In the genomic region with DNA sequence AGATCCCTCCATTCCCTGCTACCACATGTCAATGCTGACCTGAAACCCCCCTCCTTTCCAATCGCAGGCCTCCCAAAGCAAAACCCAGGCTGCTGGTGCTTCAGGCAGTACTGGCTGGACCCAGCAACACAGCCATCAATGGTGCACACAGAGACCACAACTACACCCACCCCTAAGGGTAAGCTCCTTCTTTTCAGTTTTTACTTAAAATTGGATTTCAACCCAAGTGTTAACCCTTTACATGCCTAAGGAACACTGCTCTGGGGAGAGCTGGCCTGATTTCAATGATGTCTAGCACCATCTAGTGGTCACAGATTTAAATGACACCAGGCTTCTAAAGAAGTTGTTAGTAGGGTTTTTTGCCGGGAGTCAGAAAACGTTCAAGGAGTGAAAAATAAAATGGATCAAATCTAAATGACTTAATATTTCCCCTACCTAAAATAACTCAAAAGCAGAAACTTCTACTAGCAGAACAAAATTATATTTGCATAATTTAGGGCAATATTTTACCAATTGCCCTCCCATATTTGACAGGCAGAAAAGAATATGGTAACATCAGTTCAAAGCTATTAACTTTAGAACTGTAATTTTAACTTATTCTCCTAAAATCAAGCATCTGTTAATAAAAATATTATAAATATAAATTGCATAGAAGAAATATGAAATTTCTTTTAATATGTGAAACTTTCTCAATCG, we compare ENCODE assay signal across 8 cellular contexts. TPM values are rescaled to one million over a fixed set of nuclear protein-coding genes. Genes with fewer than 3 reads are reported as not detected.
DNase-seq lines count a peak whose midpoint lies in the region; ATAC-seq and TF ChIP-seq lines count a peak whose summit lies in the region.

No MANE protein-coding gene starts in this region.

- H3K4me1 ChIP-seq in uterus: no peaks in the 10 kb centered on the region

- intact Hi-C loops in Right ventricle myocardium superior (cut with DNase I): loop anchor here (5.0 kb wide), 1 partner anchor 815 kb away; no protein-coding TSS in a partner anchor
- intact Hi-C loops in Right ventricle myocardium inferior (cut with DNase I): loop anchor here (2.0 to 10.0 kb wide), 2 partner anchors 687 to 813 kb away; no protein-coding TSS in a partner anchor
- intact Hi-C loops in left colon (cut with DNase I, micrococcal nuclease): loop anchor here in 1 of 2 donors (5.0 kb wide), 1 partner anchor 815 kb away; no protein-coding TSS in a partner anchor
- intact Hi-C loops in uterus (cut with DNase I; ENCODE audit: low total_unique reads): no loop called here

- TF ChIP-seq POLR2A in uterus (IDR thresholded peaks at IDR 0.05): no peak

- no peak overlapping the region for H3K4me3 ChIP-seq in uterus

- no peak for TF ChIP-seq EP300 in Ishikawa (IDR thresholded peaks at IDR 0.05; ENCODE audit: borderline replicate concordance)

- TF ChIP-seq RAD21 in Ishikawa (IDR thresholded peaks at IDR 0.05; ENCODE audit: low read depth): peak; percentile 66

- DNase-seq in Right ventricle myocardium superior (no peak), Right ventricle myocardium inferior (ENCODE audit: missing footprints) (no peak), OCI-M1 (lab: John Stamatoyannopoulos, UW) (peak; percentile 75), caudate nucleus (lab: John Stamatoyannopoulos, UW) (peak in 27 of 61 donors; percentile 3 to 46 (median 19)), left colon (no peak), uterus (no peak)

- H3K9me3 ChIP-seq in uterus: no peaks in the 10 kb centered on the region

- no peaks in the 10 kb centered on the region for H3K36me3 ChIP-seq in uterus

- TF ChIP-seq CTCF in uterus (IDR thresholded peaks at IDR 0.05): peak; percentile 53 to 76 (median 68)

- H3K27me3 ChIP-seq in uterus: no peaks in the 10 kb centered on the region

- ATAC-seq in Right ventricle myocardium superior (ENCODE audit: poor library complexity): peak; percentile 68
- no peak for ATAC-seq in Right ventricle myocardium inferior
- peak; percentile 45 for ATAC-seq in left colon
- ATAC-seq in GM21526 (IDR thresholded peaks at IDR 0.05; ENCODE audit: low FRiP score, unreplicated experiment): no peak

- H3K27ac ChIP-seq in caudate nucleus (ENCODE audit: low read depth, low read length): peak overlapping the region; percentile 9
- no peak overlapping the region for H3K27ac ChIP-seq in uterus

TF ChIP-seq in Ishikawa, 13 proteins besides CTCF, POLR2A, EP300 and RAD21:
- no peak for TF ChIP-seq TEAD4 (IDR thresholded peaks at IDR 0.05)
- no peak for TF ChIP-seq CEBPB (IDR thresholded peaks at IDR 0.05)
- TF ChIP-seq, protein P1, sequence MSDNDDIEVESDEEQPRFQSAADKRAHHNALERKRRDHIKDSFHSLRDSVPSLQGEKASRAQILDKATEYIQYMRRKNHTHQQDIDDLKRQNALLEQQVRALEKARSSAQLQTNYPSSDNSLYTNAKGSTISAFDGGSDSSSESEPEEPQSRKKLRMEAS (IDR thresholded peaks at IDR 0.05): no peak
- no peak for TF ChIP-seq FOXM1 (IDR thresholded peaks at IDR 0.05; ENCODE audit: borderline replicate concordance, low read depth)
- TF ChIP-seq, protein P2, sequence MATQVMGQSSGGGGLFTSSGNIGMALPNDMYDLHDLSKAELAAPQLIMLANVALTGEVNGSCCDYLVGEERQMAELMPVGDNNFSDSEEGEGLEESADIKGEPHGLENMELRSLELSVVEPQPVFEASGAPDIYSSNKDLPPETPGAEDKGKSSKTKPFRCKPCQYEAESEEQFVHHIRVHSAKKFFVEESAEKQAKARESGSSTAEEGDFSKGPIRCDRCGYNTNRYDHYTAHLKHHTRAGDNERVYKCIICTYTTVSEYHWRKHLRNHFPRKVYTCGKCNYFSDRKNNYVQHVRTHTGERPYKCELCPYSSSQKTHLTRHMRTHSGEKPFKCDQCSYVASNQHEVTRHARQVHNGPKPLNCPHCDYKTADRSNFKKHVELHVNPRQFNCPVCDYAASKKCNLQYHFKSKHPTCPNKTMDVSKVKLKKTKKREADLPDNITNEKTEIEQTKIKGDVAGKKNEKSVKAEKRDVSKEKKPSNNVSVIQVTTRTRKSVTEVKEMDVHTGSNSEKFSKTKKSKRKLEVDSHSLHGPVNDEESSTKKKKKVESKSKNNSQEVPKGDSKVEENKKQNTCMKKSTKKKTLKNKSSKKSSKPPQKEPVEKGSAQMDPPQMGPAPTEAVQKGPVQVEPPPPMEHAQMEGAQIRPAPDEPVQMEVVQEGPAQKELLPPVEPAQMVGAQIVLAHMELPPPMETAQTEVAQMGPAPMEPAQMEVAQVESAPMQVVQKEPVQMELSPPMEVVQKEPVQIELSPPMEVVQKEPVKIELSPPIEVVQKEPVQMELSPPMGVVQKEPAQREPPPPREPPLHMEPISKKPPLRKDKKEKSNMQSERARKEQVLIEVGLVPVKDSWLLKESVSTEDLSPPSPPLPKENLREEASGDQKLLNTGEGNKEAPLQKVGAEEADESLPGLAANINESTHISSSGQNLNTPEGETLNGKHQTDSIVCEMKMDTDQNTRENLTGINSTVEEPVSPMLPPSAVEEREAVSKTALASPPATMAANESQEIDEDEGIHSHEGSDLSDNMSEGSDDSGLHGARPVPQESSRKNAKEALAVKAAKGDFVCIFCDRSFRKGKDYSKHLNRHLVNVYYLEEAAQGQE (IDR thresholded peaks at IDR 0.05; ENCODE audit: low read depth): no peak
- no peak for TF ChIP-seq YY1 (IDR thresholded peaks at IDR 0.05; ENCODE audit: low read depth)
- TF ChIP-seq EGR1 (IDR thresholded peaks at IDR 0.05): no peak
- TF ChIP-seq, protein P3, sequence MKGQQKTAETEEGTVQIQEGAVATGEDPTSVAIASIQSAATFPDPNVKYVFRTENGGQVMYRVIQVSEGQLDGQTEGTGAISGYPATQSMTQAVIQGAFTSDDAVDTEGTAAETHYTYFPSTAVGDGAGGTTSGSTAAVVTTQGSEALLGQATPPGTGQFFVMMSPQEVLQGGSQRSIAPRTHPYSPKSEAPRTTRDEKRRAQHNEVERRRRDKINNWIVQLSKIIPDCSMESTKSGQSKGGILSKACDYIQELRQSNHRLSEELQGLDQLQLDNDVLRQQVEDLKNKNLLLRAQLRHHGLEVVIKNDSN (IDR thresholded peaks at IDR 0.05): no peak
- TF ChIP-seq CREB1 (IDR thresholded peaks at IDR 0.05; ENCODE audit: low read depth): no peak
- no peak for TF ChIP-seq ZBTB7A (IDR thresholded peaks at IDR 0.05; ENCODE audit: low read depth)
- TF ChIP-seq TAF1 (IDR thresholded peaks at IDR 0.05; ENCODE audit: low read depth): no peak
- TF ChIP-seq TCF12 (IDR thresholded peaks at IDR 0.05; ENCODE audit: low read depth): no peak
- no peak for TF ChIP-seq NFIC (IDR thresholded peaks at IDR 0.05)

RNA-seq across cellular contexts. Expression of a gene that starts 24.6 kb away (rescaled TPM):
- total RNA-seq in Right ventricle myocardium superior: 34.5 TPM
- total RNA-seq in Right ventricle myocardium inferior: 35.2 TPM
- total RNA-seq in left colon: 10 to 100 TPM; 16.4 to 18.4 TPM
- total RNA-seq in uterus: 100 to 1,000 TPM in 1 of 4 donors, 10 to 100 TPM in 3; 20.3 to 137 (median 30.7) TPM

RNA-seq across cellular contexts. Expression of a gene that starts 59.8 kb away (rescaled TPM):
- total RNA-seq in Right ventricle myocardium superior: 108 TPM
- total RNA-seq in Right ventricle myocardium inferior: 103 TPM
- total RNA-seq in left colon: 100 to 1,000 TPM; 146 to 164 TPM
- total RNA-seq in uterus: 100 to 1,000 TPM in 1 of 4 donors, 10 to 100 TPM in 3; 44.7 to 110 (median 60.3) TPM

Comparison
In these comparisons a context has a peak if more than half of its experiments do, and no peak if none do; other contexts are left out.
1. ATAC-seq: peak in Right ventricle myocardium superior (single experiment) and left colon (single experiment); none in Right ventricle myocardium inferior (single experiment) and GM21526 (single experiment).